ENCODE assay signal across 19 cellular contexts in the genomic region with DNA sequence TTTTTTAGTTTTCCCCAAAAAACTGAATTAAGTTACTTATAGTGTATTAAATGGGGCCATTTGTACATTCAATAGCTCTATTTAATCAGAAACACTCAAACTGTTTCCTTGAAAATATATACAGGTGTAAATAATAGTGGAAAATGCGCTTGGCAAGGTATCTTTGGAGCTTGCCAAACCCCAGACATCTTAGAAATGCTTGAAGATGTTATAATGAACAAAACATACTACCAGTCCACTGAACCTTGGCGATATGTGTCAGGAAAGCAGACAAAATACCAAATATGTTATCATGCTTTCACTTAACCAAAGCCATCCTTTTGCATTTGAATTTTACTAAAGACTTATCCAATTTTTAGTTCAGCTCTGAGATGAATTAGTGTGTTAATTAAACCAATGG.
DNase-seq lines count a peak whose midpoint lies in the region; ATAC-seq, FAIRE-seq and TF ChIP-seq lines count a peak whose summit lies in the region.
"Had no signal": no experiment of that assay in that cellular context is flagged by ENCODE, and none has a peak within 500 bp of the region (broad histone marks: within the 10 kb centered on the region; RNA-seq: fewer than 3 reads in every experiment).

No MANE protein-coding gene starts in this region.

- H4K91ac ChIP-seq in mesenchymal stem cell (ENCODE audit: low read length), result no peak overlapping the region

- H3K23ac ChIP-seq in mesenchymal stem cell (ENCODE audit: low read length in 2 of 2), result no peak overlapping the region

- H3K18ac ChIP-seq in mesenchymal stem cell (ENCODE audit: low read depth in 1 of 2, low read length in 2 of 2), result no peak overlapping the region

- H3K36me3 ChIP-seq in SJCRH30 (no peaks in the 10 kb centered on the region), gastroesophageal sphincter (no peaks in the 10 kb centered on the region), mesenchymal stem cell (ENCODE audit: control insufficient read depth in 1 of 2, insufficient read depth in 2 of 2, low read depth in 1 of 2, low read length in 2 of 2) (no peaks in the 10 kb centered on the region), pancreas (no peaks in the 10 kb centered on the region)

- no peak overlapping the region for H3K14ac ChIP-seq in mesenchymal stem cell (ENCODE audit: low read length in 2 of 2)

- peak overlapping the region; percentile 74 for H3K27ac ChIP-seq in SJCRH30
- peak overlapping the region; percentile 14 to 58 (median 54) for H3K27ac ChIP-seq in gastroesophageal sphincter
- peak overlapping the region; percentile 81 for H3K27ac ChIP-seq in mesenchymal stem cell (ENCODE audit: low read length, poor library complexity, severe bottlenecking)
- no peak overlapping the region for H3K27ac ChIP-seq in pancreas

- peaks cover 22% of the 10 kb centered on the region for H3K4me1 ChIP-seq in SJCRH30
- peaks cover 0 to 23% (median 6%) of the 10 kb centered on the region in 3 donors for H3K4me1 ChIP-seq in gastroesophageal sphincter
- peaks cover 2% of the 10 kb centered on the region for H3K4me1 ChIP-seq in mesenchymal stem cell (ENCODE audit: control insufficient read depth, insufficient read depth, low read depth, low read length)
- H3K4me1 ChIP-seq in pancreas, result no peaks in the 10 kb centered on the region

- no peak overlapping the region for H2BK5ac ChIP-seq in mesenchymal stem cell (ENCODE audit: low read depth, low read length, poor library complexity, severe bottlenecking)

- TF ChIP-seq POLR2A in gastroesophageal sphincter (IDR thresholded peaks at IDR 0.05), result no peak

- H2BK12ac ChIP-seq in mesenchymal stem cell (ENCODE audit: low read length in 2 of 2), result no peak overlapping the region

- H3K4me2 ChIP-seq in mesenchymal stem cell (ENCODE audit: low read length, poor library complexity, severe bottlenecking), result no peak overlapping the region

- ATAC-seq in gastroesophageal sphincter (no peak), pancreas (no peak), HG03108 (IDR thresholded peaks at IDR 0.05; ENCODE audit: unreplicated experiment) (no peak)
- ATAC-seq in stimulated activated naive CD8-positive, alpha-beta T cell treated with anti-CD3 and anti-CD28 coated beads, Interleukin-15, Interleukin-2, amounts not matched to agents 100 U/mL and 50 U/mL, for 24 hours, result no peak
- ATAC-seq: GM23338, HCT116 had no signal

- no peak overlapping the region for H2AK5ac ChIP-seq in mesenchymal stem cell (ENCODE audit: low read length, severe bottlenecking)

- no peak for FAIRE-seq in pancreas (lab: Jason Lieb, UNC)
- FAIRE-seq: GM12891, GM18507 had no signal

- H3K9ac ChIP-seq in mesenchymal stem cell (ENCODE audit: low read length), result no peak overlapping the region

- no peak for TF ChIP-seq EP300 in gastroesophageal sphincter (IDR thresholded peaks at IDR 0.05)

- intact Hi-C loops in pancreas (cut with DNase I), result no loop called here

- DNase-seq in SJCRH30 (no peak), mesenchymal stem cell (no peak), pancreas (no peak), ecto neural progenitor cell (ENCODE audit: low spot score) (no peak)
- DNase-seq in stimulated activated naive CD8-positive, alpha-beta T cell treated with anti-CD3 and anti-CD28 coated beads, Interleukin-15, Interleukin-2, amounts not matched to agents 100 U/mL and 50 U/mL, for 24 hours, result no peak
- DNase-seq: C1 segment of cervical spinal cord; Calu3; CD4-positive, alpha-beta memory T cell; COR-L47; DMS53; DMS79 treated with DMSO at 0.1 percent for 48 hours; GF-D8; H9 had no signal

- H3K4me3 ChIP-seq in SJCRH30 (no peak overlapping the region), gastroesophageal sphincter (no peak overlapping the region), mesenchymal stem cell (ENCODE audit: insufficient read depth in 1 of 2, low read depth in 1 of 2, low read length in 2 of 2) (no peak overlapping the region), pancreas (no peak overlapping the region)
- H3K4me3 ChIP-seq: GM23338 had no signal

- H3K27me3 ChIP-seq in SJCRH30 (no peaks in the 10 kb centered on the region), gastroesophageal sphincter (no peaks in the 10 kb centered on the region), mesenchymal stem cell (ENCODE audit: control insufficient read depth in 1 of 2, insufficient read depth in 1 of 2, low read length in 2 of 2) (no peaks in the 10 kb centered on the region), pancreas (no peaks in the 10 kb centered on the region)

- no peaks in the 10 kb centered on the region for H3K79me1 ChIP-seq in mesenchymal stem cell (replicated peaks; ENCODE audit: low read length, poor library complexity, severe bottlenecking)

- 83 to 85% methylated on average over 2 of the region's 2 CpGs for WGBS in gastroesophageal sphincter (ENCODE audit: low coverage in 1 of 2), 2 donors
- WGBS in mesenchymal stem cell, result 100% methylated on average over 1 of the region's 2 CpGs
- 84 to 92% methylated on average over 2 of the region's 2 CpGs for WGBS in pancreas, 2 donors

- no peak overlapping the region for H4K8ac ChIP-seq in mesenchymal stem cell (ENCODE audit: low read length)

- no peak overlapping the region for H2BK120ac ChIP-seq in mesenchymal stem cell (ENCODE audit: low read depth, low read length)

- H3K9me3 ChIP-seq in SJCRH30 (replicated peaks), result no peaks in the 10 kb centered on the region
- no peaks in the 10 kb centered on the region for H3K9me3 ChIP-seq in gastroesophageal sphincter
- no peaks in the 10 kb centered on the region for H3K9me3 ChIP-seq in mesenchymal stem cell (ENCODE audit: control insufficient read depth, low read length)
- no peaks in the 10 kb centered on the region for H3K9me3 ChIP-seq in pancreas

- no peak overlapping the region for H2AFZ ChIP-seq in mesenchymal stem cell (ENCODE audit: low read depth, low read length)
- H2AFZ ChIP-seq: GM23338 had no signal

- no peak overlapping the region for H3K4ac ChIP-seq in mesenchymal stem cell (ENCODE audit: low read depth in 1 of 2, low read length in 2 of 2)

- no peak overlapping the region for H2BK15ac ChIP-seq in mesenchymal stem cell (ENCODE audit: low read depth, poor library complexity, severe bottlenecking)

- TF ChIP-seq CTCF in gastroesophageal sphincter (IDR thresholded peaks at IDR 0.05) (no peak), pancreas (IDR thresholded peaks at IDR 0.05) (no peak)

Comparison
In these comparisons a context has a peak if more than half of its experiments do, and no peak if none do; other contexts are left out.
1. H3K27ac ChIP-seq: peak in SJCRH30 (single experiment), gastroesophageal sphincter (4 of 4) and mesenchymal stem cell (single experiment); none in pancreas (0 of 4).